In genomic region chr16:89973235-89973634, GRCh38 we compare ENCODE assay signal across 9 cellular contexts. TPM values are rescaled to one million over a fixed set of nuclear protein-coding genes. Genes with fewer than 3 reads are reported as not detected.
A peak's percentile ranks its signal among the peaks of the same experiment; 100 is the strongest.
DNase-seq lines count a peak whose midpoint lies in the region; ATAC-seq and TF ChIP-seq lines count a peak whose summit lies in the region.
"Had no signal": no experiment of that assay in that cellular context is flagged by ENCODE, and none has a peak within 500 bp of the region (broad histone marks: within the 10 kb centered on the region; RNA-seq: fewer than 3 reads in every experiment).

No MANE protein-coding gene starts in this region.

- H3K4me1 ChIP-seq in lower lobe of right lung: peaks cover 32% of the 10 kb centered on the region
- H3K4me1 ChIP-seq in transverse colon: peaks cover 0 to 37% (median 30%) of the 10 kb centered on the region in 4 donors

- no peak for TF ChIP-seq CTCF in astrocyte of the cerebellum (IDR thresholded peaks at IDR 0.05; ENCODE audit: low read depth, low read length, missing control alignments)
- TF ChIP-seq CTCF in lower lobe of right lung (IDR thresholded peaks at IDR 0.05): no peak
- no peak for TF ChIP-seq CTCF in transverse colon (IDR thresholded peaks at IDR 0.05)

- intact Hi-C loops in activated naive CD4-positive, alpha-beta T cell treated with anti-CD3 and anti-CD28 coated beads for 36 hours (cut with micrococcal nuclease): no loop called here
- intact Hi-C loops in lower lobe of right lung (cut with DNase I): no loop called here
- intact Hi-C loops in transverse colon (cut with DNase I; ENCODE audit: low total_unique reads): no loop called here
- intact Hi-C loops in sciatic nerve (cut with DNase I): no loop called here

- peaks cover 16% of the 10 kb centered on the region for H3K36me3 Mint-ChIP-seq in activated naive CD4-positive, alpha-beta T cell treated with anti-CD3 and anti-CD28 coated beads for 36 hours (ENCODE audit: low read depth)

- TF ChIP-seq POLR2A in transverse colon (IDR thresholded peaks at IDR 0.05): no peak

- H3K27ac ChIP-seq in lower lobe of right lung (peak overlapping the region; percentile 96), transverse colon (peak overlapping the region; percentile 94 to 98 (median 97))

- CTCF ChIA-PET in activated naive CD4-positive, alpha-beta T cell treated with anti-CD3 and anti-CD28 coated beads for 36 hours (lab: Charles Lee): interaction anchor here (1.5 kb wide), 1 partner anchor 47 kb away, joined by 3 read pairs; no protein-coding TSS in a partner anchor

- H3K36me3 ChIP-seq in lower lobe of right lung: peaks cover 9% of the 10 kb centered on the region
- H3K36me3 ChIP-seq in transverse colon: no peaks in the 10 kb centered on the region

- in situ Hi-C loops in astrocyte of the cerebellum (cut with HindIII; ENCODE audit: low sequenced_read_pairs) (no loop called here), transverse colon (cut with MboI; ENCODE audit: low pct_ligation_motif_present in 1 of 4, low pct_unique_long_range_greater_than_20kb in 1 of 4, low sequenced_read_pairs in 3 of 4) (no loop called here)

- H3K4me1 Mint-ChIP-seq in activated naive CD4-positive, alpha-beta T cell treated with anti-CD3 and anti-CD28 coated beads for 36 hours (ENCODE audit: low read depth): peaks cover 38% of the 10 kb centered on the region

- H3K27me3 ChIP-seq in lower lobe of right lung (ENCODE audit: low read depth) (no peaks in the 10 kb centered on the region), transverse colon (no peaks in the 10 kb centered on the region)

- peak overlapping the region; percentile 93 for H3K27ac Mint-ChIP-seq in activated naive CD4-positive, alpha-beta T cell treated with anti-CD3 and anti-CD28 coated beads for 36 hours

- H3K9me3 Mint-ChIP-seq in activated naive CD4-positive, alpha-beta T cell treated with anti-CD3 and anti-CD28 coated beads for 36 hours: peaks cover 11% of the 10 kb centered on the region

- H3K27me3 Mint-ChIP-seq in activated naive CD4-positive, alpha-beta T cell treated with anti-CD3 and anti-CD28 coated beads for 36 hours (ENCODE audit: low read depth): no peaks in the 10 kb centered on the region

- DNase-seq in activated naive CD4-positive, alpha-beta T cell treated with anti-CD3 and anti-CD28 coated beads for 36 hours: no peak
- DNase-seq in activated naive CD4-positive, alpha-beta T cell treated with anti-CD3 and anti-CD28 coated beads, Interleukin-2, amount 50 U/mL, for 16 hours: no peak
- DNase-seq in astrocyte of the cerebellum (ENCODE audit: low read depth) (no peak), lower lobe of right lung (no peak), transverse colon (no peak), NCI-H146 (lab: John Stamatoyannopoulos, UW) (no peak), sciatic nerve (ENCODE audit: low spot score) (no peak)
- DNase-seq: MV-4-11 had no signal

- H3K4me3 ChIP-seq in astrocyte of the cerebellum (ENCODE audit: low read depth, low read length): peak overlapping the region; percentile 95
- H3K4me3 ChIP-seq in lower lobe of right lung: peak overlapping the region; percentile 80
- H3K4me3 ChIP-seq in transverse colon: peak overlapping the region; percentile 82 to 96 (median 90)

- H3K9me3 ChIP-seq in lower lobe of right lung: no peaks in the 10 kb centered on the region
- H3K9me3 ChIP-seq in transverse colon: no peaks in the 10 kb centered on the region

- H3K4me3 Mint-ChIP-seq in activated naive CD4-positive, alpha-beta T cell treated with anti-CD3 and anti-CD28 coated beads for 36 hours: peak overlapping the region; percentile 98

- 9 to 15% methylated on average over 13 to 14 of the region's 14 CpGs for WGBS in transverse colon (ENCODE audit: low coverage in 1 of 2), 2 donors

- no peak for ATAC-seq in lower lobe of right lung
- ATAC-seq in HG03378 (IDR thresholded peaks at IDR 0.05; ENCODE audit: unreplicated experiment): no peak
- no peak for ATAC-seq in sciatic nerve

- no peak for TF ChIP-seq EP300 in transverse colon (IDR thresholded peaks at IDR 0.05; ENCODE audit: low read depth)

RNA-seq across cellular contexts. Expression of gene DEF8, which starts 24.7 kb away (rescaled TPM):
- 10 to 100 TPM; 19.7 to 20.1 TPM for total RNA-seq in activated naive CD4-positive, alpha-beta T cell treated with anti-CD3 and anti-CD28 coated beads for 36 hours
- total RNA-seq in lower lobe of right lung: 66.0 TPM
- 10 to 100 TPM; 54.8 to 96.7 (median 78.1) TPM for total RNA-seq in transverse colon
- 60.2 TPM for total RNA-seq in sciatic nerve

RNA-seq across cellular contexts. Expression of gene DBNDD1, which starts 46.0 kb away (rescaled TPM):
- total RNA-seq in activated naive CD4-positive, alpha-beta T cell treated with anti-CD3 and anti-CD28 coated beads for 36 hours: under 1 TPM; 0.60 to 0.67 TPM
- 4.2 TPM for total RNA-seq in lower lobe of right lung
- 10 to 100 TPM in 3 of 4 donors, 1 to 10 TPM in 1; 6.8 to 33.7 (median 14.2) TPM for total RNA-seq in transverse colon
- 1.8 TPM for total RNA-seq in sciatic nerve

RNA-seq across cellular contexts. Expression of gene TUBB3, which starts 50.1 kb away (rescaled TPM):
- total RNA-seq in activated naive CD4-positive, alpha-beta T cell treated with anti-CD3 and anti-CD28 coated beads for 36 hours: under 1 TPM; 0.20 to 0.38 TPM
- total RNA-seq in lower lobe of right lung (2.1 TPM), transverse colon (10 to 100 TPM in 1 of 4 donors, 1 to 10 TPM in 3; 2.4 to 12.7 (median 4.6) TPM), sciatic nerve (2.0 TPM)

RNA-seq across cellular contexts. Expression of gene MC1R, which starts 54.6 kb away (rescaled TPM):
- total RNA-seq in activated naive CD4-positive, alpha-beta T cell treated with anti-CD3 and anti-CD28 coated beads for 36 hours: under 1 TPM; 0.45 to 0.49 TPM
- total RNA-seq in lower lobe of right lung (5.3 TPM), transverse colon (1 to 10 TPM; 2.9 to 7.2 (median 6.7) TPM), sciatic nerve (5.8 TPM)
